ENCODE assay signal across 9 cellular contexts in the genomic region with DNA sequence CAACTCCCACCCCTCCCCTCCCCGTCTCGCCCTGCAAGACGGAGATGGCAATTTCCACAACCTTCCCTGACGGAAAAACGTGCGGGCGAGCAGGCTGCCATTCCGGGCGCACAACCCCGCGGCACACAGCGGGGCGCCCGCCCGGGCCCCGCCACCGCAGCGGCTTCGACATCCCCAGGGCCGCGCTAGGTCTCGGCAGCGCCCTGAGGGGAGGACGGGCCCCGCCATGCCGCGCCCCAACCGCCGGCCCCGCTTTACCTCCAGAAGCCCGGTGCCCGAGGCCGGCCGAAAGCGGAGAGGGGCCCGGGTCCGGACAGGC. TPM values are rescaled to one million over a fixed set of nuclear protein-coding genes. Genes with fewer than 3 reads are reported as not detected.
DNase-seq lines count a peak whose midpoint lies in the region; ATAC-seq and TF ChIP-seq lines count a peak whose summit lies in the region.
"Had no signal": no experiment of that assay in that cellular context is flagged by ENCODE, and none has a peak within 500 bp of the region (broad histone marks: within the 10 kb centered on the region; RNA-seq: fewer than 3 reads in every experiment).

No MANE protein-coding gene starts in this region.

- peak overlapping the region; percentile 68 to 95 (median 91) for H3K27ac ChIP-seq in gastroesophageal sphincter

- no peaks in the 10 kb centered on the region for H3K27me3 ChIP-seq in gastroesophageal sphincter

- H3K4me1 Mint-ChIP-seq in T-helper 17 cell (peaks cover 20% of the 10 kb centered on the region), progenitor cell of endocrine pancreas (ENCODE audit: low read depth) (peaks cover 6% of the 10 kb centered on the region)

- peaks cover 4% of the 10 kb centered on the region for H3K9me3 ChIP-seq in ES-I3 (ENCODE audit: control insufficient read depth, insufficient read depth, low read length)
- peaks cover 9% of the 10 kb centered on the region for H3K9me3 ChIP-seq in T-helper 17 cell (ENCODE audit: control insufficient read depth, low read length, poor library complexity, severe bottlenecking)
- peaks cover 0 to 10% (median 0%) of the 10 kb centered on the region in 3 donors for H3K9me3 ChIP-seq in gastroesophageal sphincter

- TF ChIP-seq EP300 in gastroesophageal sphincter (IDR thresholded peaks at IDR 0.05) = no peak

- no peaks in the 10 kb centered on the region for H3K27me3 Mint-ChIP-seq in T-helper 17 cell
- H3K27me3 Mint-ChIP-seq in progenitor cell of endocrine pancreas = peaks cover 9% of the 10 kb centered on the region

- peak overlapping the region; percentile 91 for H3K9ac ChIP-seq in ES-I3 (ENCODE audit: low read depth, low read length)

- DNase-seq in T-helper 17 cell (peak in 1 of 3 donors; percentile 34), progenitor cell of endocrine pancreas (ENCODE audit: low spot score, unreplicated experiment) (no peak), NCI-H2029 (lab: John Stamatoyannopoulos, UW) (no peak), A172 (ENCODE audit: low spot score) (no peak)

- H3K4me3 Mint-ChIP-seq in T-helper 17 cell (peak overlapping the region; percentile 89), progenitor cell of endocrine pancreas (ENCODE audit: low read depth) (peak overlapping the region; percentile 67)

- ATAC-seq in HG02588 (IDR thresholded peaks at IDR 0.05; ENCODE audit: unreplicated experiment) = peak; percentile 14
- ATAC-seq in T-helper 17 cell = peak; percentile 62
- peak; percentile 28 for ATAC-seq in gastroesophageal sphincter
- ATAC-seq in HG03280 (IDR thresholded peaks at IDR 0.05; ENCODE audit: unreplicated experiment) = no peak

- H3K36me3 ChIP-seq in ES-I3 (ENCODE audit: insufficient read depth, low read length) (no peaks in the 10 kb centered on the region), gastroesophageal sphincter (peaks cover 0 to 3% of the 10 kb centered on the region in 2 donors)

- TF ChIP-seq CTCF in gastroesophageal sphincter (IDR thresholded peaks at IDR 0.05) (no peak), progenitor cell of endocrine pancreas (IDR thresholded peaks at IDR 0.05; ENCODE audit: unreplicated experiment) (no peak)

- no peak for TF ChIP-seq POLR2A in gastroesophageal sphincter (IDR thresholded peaks at IDR 0.05)

- H3K27ac Mint-ChIP-seq in T-helper 17 cell (no peak overlapping the region), progenitor cell of endocrine pancreas (no peak overlapping the region)

- H3K4me1 ChIP-seq in ES-I3 (ENCODE audit: insufficient read depth, low read length) = peaks cover 6% of the 10 kb centered on the region; the same call in 1 of the 2 replicates
- H3K4me1 ChIP-seq in gastroesophageal sphincter = peaks cover 0 to 30% (median 9%) of the 10 kb centered on the region in 3 donors

- peaks cover 6% of the 10 kb centered on the region for H3K9me3 Mint-ChIP-seq in progenitor cell of endocrine pancreas (ENCODE audit: low read depth)

- peak overlapping the region; percentile 49 to 95 for H3K4me3 ChIP-seq in gastroesophageal sphincter

- peaks cover 2% of the 10 kb centered on the region for H3K36me3 Mint-ChIP-seq in T-helper 17 cell (ENCODE audit: low read depth)
- peaks cover 5% of the 10 kb centered on the region for H3K36me3 Mint-ChIP-seq in progenitor cell of endocrine pancreas (ENCODE audit: insufficient read depth)

- WGBS in gastroesophageal sphincter (ENCODE audit: low coverage in 1 of 2), 2 donors = no CpG with 5 or more reads among the region's 37 CpGs

RNA-seq across cellular contexts. Expression of a gene that starts 0.5 kb away (rescaled TPM):
- total RNA-seq in T-helper 17 cell = 10 to 100 TPM; 20.2 to 29.5 TPM
- total RNA-seq in gastroesophageal sphincter = 10 to 100 TPM; 13.2 to 31.5 (median 18.7) TPM
- total RNA-seq in progenitor cell of endocrine pancreas = 30.2 and 31.8 TPM in 2 replicates
- 8.5 and 9.8 TPM in 2 replicates for total RNA-seq in A172 (2014; rRNA removed; shearing (Covaris generic))

RNA-seq across cellular contexts. Expression of a gene that starts 18.1 kb away (rescaled TPM):
- under 1 TPM; 0.08 to 0.20 TPM for total RNA-seq in T-helper 17 cell
- under 1 TPM in 1 of 4 donors, not detected in 3; 0.40 TPM for total RNA-seq in gastroesophageal sphincter
- total RNA-seq in progenitor cell of endocrine pancreas = 1.2 and 1.7 TPM in 2 replicates
- total RNA-seq in A172 (2014; rRNA removed; shearing (Covaris generic)) = not detected in 2 replicates
- total RNA-seq: SK-MEL-5 had no signal
